23 cellular contexts compared by ENCODE assay signal in the genomic region with DNA sequence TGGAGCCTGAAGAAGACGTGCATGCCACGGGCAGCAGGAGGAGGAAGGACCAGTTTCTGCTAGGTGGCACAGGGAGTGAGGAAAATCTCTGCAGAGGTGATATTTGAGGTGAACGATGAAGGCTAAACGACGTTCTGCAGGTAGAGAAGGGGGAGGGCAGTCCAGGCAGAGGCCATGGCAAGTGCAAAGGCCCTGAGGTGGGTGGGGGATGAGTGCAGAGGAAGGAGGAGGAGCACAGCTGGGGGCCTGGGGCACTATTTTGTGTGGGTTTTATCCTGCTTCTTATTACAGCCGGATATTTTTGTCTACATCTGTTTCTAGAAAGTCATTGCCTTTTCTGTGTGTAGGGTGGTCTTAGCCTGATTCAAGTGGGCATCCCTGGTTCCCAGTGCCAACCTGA. TPM values are rescaled to one million over a fixed set of nuclear protein-coding genes. Genes with fewer than 3 reads are reported as not detected.
DNase-seq lines count a peak whose midpoint lies in the region; ATAC-seq, FAIRE-seq and TF ChIP-seq lines count a peak whose summit lies in the region.
"Had no signal": no experiment of that assay in that cellular context is flagged by ENCODE, and none has a peak within 500 bp of the region (broad histone marks: within the 10 kb centered on the region; RNA-seq: fewer than 3 reads in every experiment).

No MANE protein-coding gene starts in this region.

- H3K4me3 ChIP-seq in HEK293 (ENCODE audit: low read depth, low read length), result no peak overlapping the region
- H3K4me3 ChIP-seq: BLaER1 had no signal

- H3K9me3 ChIP-seq in HEK293 (ENCODE audit: control insufficient read depth, insufficient read depth, low read depth, low read length), result no peaks in the 10 kb centered on the region
- H3K9me3 ChIP-seq: BE2C, BLaER1, Caco-2 had no signal

- no peak for FAIRE-seq in HTR-8/SVneo (lab: Jason Lieb, UNC)
- FAIRE-seq: A204.1, D721Med, G401.6, GM12891, GM19239 had no signal

- H3K36me3 Mint-ChIP-seq in endothelial cell (ENCODE audit: low read depth, unreplicated experiment), result peaks cover 4% of the 10 kb centered on the region
- no peaks in the 10 kb centered on the region for H3K36me3 Mint-ChIP-seq in stimulated activated effector memory CD8-positive, alpha-beta T cell treated with anti-CD3 and anti-CD28 coated beads, Interleukin-12 subunit alpha, Interleukin-12 subunit beta, amount 100 ng/mL, for 72 hours
- H3K36me3 Mint-ChIP-seq: CD14-positive monocyte; CD4-positive, alpha-beta memory T cell; CD4-positive, CD25-positive, alpha-beta regulatory T cell; CD8-positive, alpha-beta memory T cell had no signal

- no peaks in the 10 kb centered on the region for H3K4me1 Mint-ChIP-seq in endothelial cell (ENCODE audit: unreplicated experiment)
- peaks cover 7% of the 10 kb centered on the region for H3K4me1 Mint-ChIP-seq in stimulated activated effector memory CD8-positive, alpha-beta T cell treated with anti-CD3 and anti-CD28 coated beads, Interleukin-12 subunit alpha, Interleukin-12 subunit beta, amount 100 ng/mL, for 72 hours
- H3K4me1 Mint-ChIP-seq: CD14-positive monocyte; CD8-positive, alpha-beta memory T cell had no signal

- H3K4me1 ChIP-seq in HEK293 (ENCODE audit: control insufficient read depth, insufficient read depth, low read length), result no peaks in the 10 kb centered on the region; the same call in 1 of the 2 replicates
- H3K4me1 ChIP-seq: BE2C, Caco-2 had no signal

- H3K36me3 ChIP-seq in HEK293 (ENCODE audit: control insufficient read depth in 2 of 2, insufficient read depth in 1 of 2, low read length in 2 of 2), result no peaks in the 10 kb centered on the region
- H3K36me3 ChIP-seq: BE2C, BLaER1 had no signal

- CTCF ChIA-PET in HEK293 (lab: Yijun Ruan, JAX), result interaction anchor here (0.6 to 2.3 kb wide), 5 partner anchors 18 to 560 kb away, joined by 3 to 9 read pairs (median 6); no protein-coding TSS in a partner anchor

- peak overlapping the region; percentile 22 for H3K27ac Mint-ChIP-seq in endothelial cell (ENCODE audit: unreplicated experiment)
- H3K27ac Mint-ChIP-seq in stimulated activated effector memory CD8-positive, alpha-beta T cell treated with anti-CD3 and anti-CD28 coated beads, Interleukin-12 subunit alpha, Interleukin-12 subunit beta, amount 100 ng/mL, for 72 hours, result peak overlapping the region; percentile 49
- H3K27ac Mint-ChIP-seq: CD4-positive, alpha-beta memory T cell; CD4-positive, CD25-positive, alpha-beta regulatory T cell had no signal

- no peaks in the 10 kb centered on the region for H3K9me3 Mint-ChIP-seq in endothelial cell (ENCODE audit: unreplicated experiment)
- H3K9me3 Mint-ChIP-seq in stimulated activated effector memory CD8-positive, alpha-beta T cell treated with anti-CD3 and anti-CD28 coated beads, Interleukin-12 subunit alpha, Interleukin-12 subunit beta, amount 100 ng/mL, for 72 hours, result no peaks in the 10 kb centered on the region
- H3K9me3 Mint-ChIP-seq: CD4-positive, alpha-beta memory T cell; CD4-positive, CD25-positive, alpha-beta regulatory T cell; CD8-positive, alpha-beta memory T cell had no signal

- POLR2A ChIA-PET in HEK293 (lab: Yijun Ruan, JAX), result no interaction called here

- DNase-seq in endothelial cell (ENCODE audit: low spot score) (no peak), HTR-8/SVneo (ENCODE audit: insufficient read length, low spot score) (no peak), COLO829 (ENCODE audit: low spot score) (no peak)
- no peak for DNase-seq in stimulated activated effector memory CD8-positive, alpha-beta T cell treated with anti-CD3 and anti-CD28 coated beads, Interleukin-12 subunit alpha, Interleukin-12 subunit beta, amount 100 ng/mL, for 72 hours (ENCODE audit: low spot score in 2 of 2)
- DNase-seq: 8988T; ACHN; BE2C; C1 segment of cervical spinal cord; Caco-2; Calu3; CD4-positive, alpha-beta memory T cell; CD4-positive, CD25-positive, alpha-beta regulatory T cell; CD8-positive, alpha-beta memory T cell; DMS79 treated with DMSO at 0.1 percent for 48 hours; GF-D8 had no signal

- H3K27me3 Mint-ChIP-seq in endothelial cell (ENCODE audit: unreplicated experiment), result peaks cover 1% of the 10 kb centered on the region

- H3K27ac ChIP-seq in HEK293 (ENCODE audit: extremely low read depth, low read depth, low read length), result no peak overlapping the region
- H3K27ac ChIP-seq: BLaER1 had no signal

- no peak for ATAC-seq in stimulated activated effector memory CD8-positive, alpha-beta T cell treated with anti-CD3 and anti-CD28 coated beads, Interleukin-12 subunit alpha, Interleukin-12 subunit beta, amount 100 ng/mL, for 72 hours

- peak overlapping the region; percentile 15 for H3K4me3 Mint-ChIP-seq in endothelial cell (ENCODE audit: unreplicated experiment)
- no peak overlapping the region for H3K4me3 Mint-ChIP-seq in stimulated activated effector memory CD8-positive, alpha-beta T cell treated with anti-CD3 and anti-CD28 coated beads, Interleukin-12 subunit alpha, Interleukin-12 subunit beta, amount 100 ng/mL, for 72 hours
- H3K4me3 Mint-ChIP-seq: CD14-positive monocyte; CD4-positive, alpha-beta memory T cell; CD4-positive, CD25-positive, alpha-beta regulatory T cell; CD8-positive, alpha-beta memory T cell had no signal

- TF ChIP-seq CTCF in HEK293 (tag by site-specific recombination; IDR thresholded peaks at IDR 0.05), result no peak
- no peak for TF ChIP-seq CTCF in endothelial cell (IDR thresholded peaks at IDR 0.05; ENCODE audit: unreplicated experiment)

TF ChIP-seq in HEK293, 187 proteins besides CTCF, POLR2A, EP300 and RAD21:
- TF ChIP-seq OVOL3 (tag by site-specific recombination; IDR thresholded peaks at IDR 0.05) (no peak), ZNF623 (tag by site-specific recombination; IDR thresholded peaks at IDR 0.05) (peak; percentile 81)

RNA-seq across cellular contexts. Expression of a gene that starts 57.6 kb away (rescaled TPM):
- total RNA-seq in endothelial cell (ENCODE audit: unreplicated experiment), result 2.5 TPM
